In the genomic region with DNA sequence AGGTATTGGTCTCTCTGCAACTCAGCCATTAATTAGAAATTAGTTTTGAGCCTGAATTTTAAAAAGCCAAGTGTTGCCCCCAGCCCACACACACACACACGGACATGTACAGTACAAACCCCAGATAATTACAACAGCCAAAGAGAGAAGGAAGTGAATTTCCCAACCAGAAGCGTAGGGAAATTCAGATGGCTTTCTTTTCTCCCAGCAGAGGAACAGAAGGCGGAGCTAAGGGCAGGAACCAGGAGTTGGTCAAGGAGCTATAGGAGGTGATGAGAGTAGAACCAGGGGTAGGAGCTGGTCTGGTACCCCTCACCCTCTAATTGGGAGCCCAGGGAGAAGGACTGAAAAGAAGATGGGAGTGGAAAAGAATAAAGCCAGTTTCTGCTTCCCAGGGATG, we compare ENCODE assay signal across 22 cellular contexts. TPM values are rescaled to one million over a fixed set of nuclear protein-coding genes. Genes with fewer than 3 reads are reported as not detected.
DNase-seq lines count a peak whose midpoint lies in the region; ATAC-seq and TF ChIP-seq lines count a peak whose summit lies in the region.
"Had no signal": no experiment of that assay in that cellular context is flagged by ENCODE, and none has a peak within 500 bp of the region (broad histone marks: within the 10 kb centered on the region; RNA-seq: fewer than 3 reads in every experiment).

No MANE protein-coding gene starts in this region.

- no peaks in the 10 kb centered on the region for H3K9me3 Mint-ChIP-seq in CD8-positive, alpha-beta T cell
- H3K9me3 Mint-ChIP-seq in WTC11: no peaks in the 10 kb centered on the region
- no peaks in the 10 kb centered on the region for H3K9me3 Mint-ChIP-seq in stimulated activated naive CD8-positive, alpha-beta T cell treated with anti-CD3 and anti-CD28 coated beads, Interleukin-15, amount 100 ng/mL, for 72 hours
- H3K9me3 Mint-ChIP-seq: activated naive CD8-positive, alpha-beta T cell treated with anti-CD3 and anti-CD28 coated beads, Interleukin-2, amount 10 ng/mL, durations not matched to agents 7 days and 5 days had no signal

- CTCF ChIA-PET in CD8-positive, alpha-beta T cell (lab: Charles Lee): interaction anchor here (0.8 to 1.5 kb wide), 3 partner anchors 13 to 20 kb away, joined by 3 read pairs; no protein-coding TSS in a partner anchor
- CTCF ChIA-PET in WTC11 (lab: Charles Lee): interaction anchor here (1.1 to 1.5 kb wide), 5 partner anchors 9 to 173 kb away, joined by 3 to 5 read pairs (median 3); partner anchors contain the start of gene B3GALT4

- H3K27ac Mint-ChIP-seq in CD8-positive, alpha-beta T cell: peak overlapping the region; percentile 81
- peak overlapping the region; percentile 15; the same call in 1 of the 2 replicates for H3K27ac Mint-ChIP-seq in WTC11
- H3K27ac Mint-ChIP-seq in stimulated activated naive CD8-positive, alpha-beta T cell treated with anti-CD3 and anti-CD28 coated beads, Interleukin-15, amount 100 ng/mL, for 72 hours: no peak overlapping the region
- H3K27ac Mint-ChIP-seq: activated naive CD8-positive, alpha-beta T cell treated with anti-CD3 and anti-CD28 coated beads, Interleukin-2, amount 10 ng/mL, durations not matched to agents 7 days and 5 days had no signal

- H3K27me3 ChIP-seq in CD8-positive, alpha-beta T cell (ENCODE audit: insufficient read depth, low read length): no peaks in the 10 kb centered on the region
- H3K27me3 ChIP-seq: body of pancreas, foreskin keratinocyte, tibial nerve had no signal

- H3K36me3 Mint-ChIP-seq in CD8-positive, alpha-beta T cell: peaks cover 51% of the 10 kb centered on the region
- peaks cover 41% of the 10 kb centered on the region for H3K36me3 Mint-ChIP-seq in WTC11

- H3K36me3 ChIP-seq in CD8-positive, alpha-beta T cell (ENCODE audit: insufficient read depth, low read length): peaks cover 5% of the 10 kb centered on the region

- peaks cover 19% of the 10 kb centered on the region for H3K4me1 ChIP-seq in CD8-positive, alpha-beta T cell (ENCODE audit: insufficient read depth, low read length)
- H3K4me1 ChIP-seq: foreskin keratinocyte, parathyroid adenoma had no signal

- POLR2A ChIA-PET in CD8-positive, alpha-beta T cell (lab: Charles Lee): interaction anchor here (1.4 kb wide), 1 partner anchor 28 kb away, joined by 6 read pairs; no protein-coding TSS in a partner anchor
- POLR2A ChIA-PET in WTC11 (lab: Charles Lee): interaction anchor here (0.7 kb wide), 1 partner anchor 133 kb away, joined by 6 read pairs; the partner anchor contains the start of gene ZBTB22

- H3K4me3 ChIP-seq in CD8-positive, alpha-beta T cell (ENCODE audit: low read depth, low read length): no peak overlapping the region
- H3K4me3 ChIP-seq: body of pancreas, lower lobe of right lung, tibial nerve had no signal

- peaks cover 33% of the 10 kb centered on the region for H3K4me1 Mint-ChIP-seq in CD8-positive, alpha-beta T cell (ENCODE audit: low read depth)
- H3K4me1 Mint-ChIP-seq in WTC11: peaks cover 17% of the 10 kb centered on the region
- peaks cover 54% of the 10 kb centered on the region for H3K4me1 Mint-ChIP-seq in stimulated activated naive CD8-positive, alpha-beta T cell treated with anti-CD3 and anti-CD28 coated beads, Interleukin-15, amount 100 ng/mL, for 72 hours

- H3K27ac ChIP-seq in CD8-positive, alpha-beta T cell (ENCODE audit: low read depth, low read length): no peak overlapping the region
- H3K27ac ChIP-seq: body of pancreas, epithelial cell of prostate, foreskin keratinocyte, lower lobe of right lung, parathyroid adenoma, tibial nerve had no signal

- no peak for ATAC-seq in CD8-positive, alpha-beta T cell
- no peak for ATAC-seq in WTC11
- ATAC-seq in GM21576 (IDR thresholded peaks at IDR 0.05; ENCODE audit: unreplicated experiment): no peak
- no peak for ATAC-seq in stimulated activated naive CD8-positive, alpha-beta T cell treated with anti-CD3 and anti-CD28 coated beads, Interleukin-15, amount 100 ng/mL, for 72 hours
- ATAC-seq: body of pancreas; foreskin keratinocyte; lower lobe of right lung; stimulated activated naive CD8-positive, alpha-beta T cell treated with anti-CD3 and anti-CD28 coated beads, Interleukin-15, Interleukin-2, amounts not matched to agents 100 U/mL and 50 U/mL, for 24 hours had no signal

- H3K9me3 ChIP-seq in CD8-positive, alpha-beta T cell (ENCODE audit: low read length): no peaks in the 10 kb centered on the region
- H3K9me3 ChIP-seq: body of pancreas, lower lobe of right lung, tibial nerve had no signal

- TF ChIP-seq CTCF in CD8-positive, alpha-beta T cell (IDR thresholded peaks at IDR 0.05): no peak
- no peak for TF ChIP-seq CTCF in WTC11 (IDR thresholded peaks at IDR 0.05)

- DNase-seq in AG08396 (ENCODE audit: low spot score) (peak; percentile 6), WTC11 (ENCODE audit: low spot score) (no peak), mesenteric fat pad (ENCODE audit: low spot score) (peak; percentile 26), NCI-H1436 treated with DMSO at 0.1 percent for 48 hours (lab: John Stamatoyannopoulos, UW) (no peak), NCI-H1048 (lab: John Stamatoyannopoulos, UW) (no peak)
- no peak for DNase-seq in CD8-positive, alpha-beta T cell
- no peak for DNase-seq in stimulated activated naive CD8-positive, alpha-beta T cell treated with anti-CD3 and anti-CD28 coated beads, Interleukin-15, amount 100 ng/mL, for 72 hours
- DNase-seq: activated naive CD8-positive, alpha-beta T cell treated with anti-CD3 and anti-CD28 coated beads, Interleukin-2, amount 10 ng/mL, durations not matched to agents 7 days and 5 days; body of pancreas; foreskin keratinocyte; GDM1; hippocampal formation; islet precursor cell; lower lobe of right lung; NCI-H1092; NCI-H524; stimulated activated CD4-positive, alpha-beta T cell treated with anti-CD3 and anti-CD28 coated beads, Interleukin-1b, Interleukin-23, amount 100 ng/mL, for 48 hours; stimulated activated naive CD8-positive, alpha-beta T cell treated with anti-CD3 and anti-CD28 coated beads, Interleukin-15, Interleukin-2, amounts not matched to agents 100 U/mL and 50 U/mL, for 24 hours had no signal

- intact Hi-C loops in CD8-positive, alpha-beta T cell (cut with DNase I, micrococcal nuclease): loop anchor here in 1 of 2 experiments (10.0 kb wide), 2 partner anchors 244 to 334 kb away; partner anchors contain the start of gene LEMD2

- no peak overlapping the region for H3K4me3 Mint-ChIP-seq in CD8-positive, alpha-beta T cell
- no peak overlapping the region for H3K4me3 Mint-ChIP-seq in WTC11
- H3K4me3 Mint-ChIP-seq in stimulated activated naive CD8-positive, alpha-beta T cell treated with anti-CD3 and anti-CD28 coated beads, Interleukin-15, amount 100 ng/mL, for 72 hours: no peak overlapping the region
- H3K4me3 Mint-ChIP-seq: activated naive CD8-positive, alpha-beta T cell treated with anti-CD3 and anti-CD28 coated beads, Interleukin-2, amount 10 ng/mL, durations not matched to agents 7 days and 5 days had no signal

- no peaks in the 10 kb centered on the region for H3K27me3 Mint-ChIP-seq in CD8-positive, alpha-beta T cell (ENCODE audit: low read depth)
- no peaks in the 10 kb centered on the region for H3K27me3 Mint-ChIP-seq in WTC11 (ENCODE audit: low read depth)
- no peaks in the 10 kb centered on the region for H3K27me3 Mint-ChIP-seq in stimulated activated naive CD8-positive, alpha-beta T cell treated with anti-CD3 and anti-CD28 coated beads, Interleukin-15, amount 100 ng/mL, for 72 hours
- H3K27me3 Mint-ChIP-seq: activated naive CD8-positive, alpha-beta T cell treated with anti-CD3 and anti-CD28 coated beads, Interleukin-2, amount 10 ng/mL, durations not matched to agents 7 days and 5 days had no signal

TF ChIP-seq in WTC11, 78 proteins besides CTCF, POLR2A, EP300 and RAD21 (continues in another document):
- TF ChIP-seq, protein P1, sequence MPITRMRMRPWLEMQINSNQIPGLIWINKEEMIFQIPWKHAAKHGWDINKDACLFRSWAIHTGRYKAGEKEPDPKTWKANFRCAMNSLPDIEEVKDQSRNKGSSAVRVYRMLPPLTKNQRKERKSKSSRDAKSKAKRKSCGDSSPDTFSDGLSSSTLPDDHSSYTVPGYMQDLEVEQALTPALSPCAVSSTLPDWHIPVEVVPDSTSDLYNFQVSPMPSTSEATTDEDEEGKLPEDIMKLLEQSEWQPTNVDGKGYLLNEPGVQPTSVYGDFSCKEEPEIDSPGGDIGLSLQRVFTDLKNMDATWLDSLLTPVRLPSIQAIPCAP (CRISPR knock-in tag; IDR thresholded peaks at IDR 0.05): no peak
- TF ChIP-seq NR2C2 (CRISPR knock-in tag; IDR thresholded peaks at IDR 0.05) (no peak), MYBL2 (CRISPR knock-in tag; IDR thresholded peaks at IDR 0.05) (no peak), NR3C1 (CRISPR knock-in tag; conservative IDR thresholded peaks at IDR 0.05; ENCODE audit: low read depth) (no peak), TCF7 (CRISPR knock-in tag; IDR thresholded peaks at IDR 0.05; ENCODE audit: low read depth) (no peak), MLX (CRISPR knock-in tag; IDR thresholded peaks at IDR 0.05) (no peak)
- TF ChIP-seq, protein P2, sequence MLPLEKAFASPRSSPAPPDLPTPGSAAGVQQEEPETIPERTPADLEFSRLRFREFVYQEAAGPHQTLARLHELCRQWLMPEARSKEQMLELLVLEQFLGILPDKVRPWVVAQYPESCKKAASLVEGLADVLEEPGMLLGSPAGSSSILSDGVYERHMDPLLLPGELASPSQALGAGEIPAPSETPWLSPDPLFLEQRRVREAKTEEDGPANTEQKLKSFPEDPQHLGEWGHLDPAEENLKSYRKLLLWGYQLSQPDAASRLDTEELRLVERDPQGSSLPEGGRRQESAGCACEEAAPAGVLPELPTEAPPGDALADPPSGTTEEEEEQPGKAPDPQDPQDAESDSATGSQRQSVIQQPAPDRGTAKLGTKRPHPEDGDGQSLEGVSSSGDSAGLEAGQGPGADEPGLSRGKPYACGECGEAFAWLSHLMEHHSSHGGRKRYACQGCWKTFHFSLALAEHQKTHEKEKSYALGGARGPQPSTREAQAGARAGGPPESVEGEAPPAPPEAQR (CRISPR knock-in tag; IDR thresholded peaks at IDR 0.05): no peak

RNA-seq across cellular contexts. Expression of gene ZBTB9, which starts 3.9 kb away (rescaled TPM):
- total RNA-seq in CD8-positive, alpha-beta T cell: 1 to 10 TPM; 7.1 to 9.5 TPM
- total RNA-seq in WTC11 (2021) (19.4 to 21.2 TPM (median 20.8 TPM) in 3 replicates), mesenteric fat pad (4.6 TPM)

RNA-seq across cellular contexts. Expression of gene SYNGAP1, which starts 30.6 kb away (rescaled TPM):
- 10 to 100 TPM; 54.3 to 64.1 TPM for total RNA-seq in CD8-positive, alpha-beta T cell
- total RNA-seq in WTC11 (2021): 139 to 172 TPM (median 160 TPM) in 3 replicates
- 14.1 TPM for total RNA-seq in mesenteric fat pad

RNA-seq across cellular contexts. Expression of gene CUTA, which starts 32.5 kb away (rescaled TPM):
- total RNA-seq in CD8-positive, alpha-beta T cell: 100 to 1,000 TPM; 159 to 177 TPM
- total RNA-seq in WTC11 (2021) (229 to 247 TPM (median 243 TPM) in 3 replicates), mesenteric fat pad (103 TPM)

RNA-seq across cellular contexts. Expression of gene PHF1, which starts 39.6 kb away (rescaled TPM):
- total RNA-seq in CD8-positive, alpha-beta T cell: 100 to 1,000 TPM; 560 to 588 TPM
- total RNA-seq in WTC11 (2021) (60.0 to 63.6 TPM (median 60.2 TPM) in 3 replicates), mesenteric fat pad (42.5 TPM)

RNA-seq across cellular contexts. Expression of gene KIFC1, which starts 58.8 kb away (rescaled TPM):
- total RNA-seq in CD8-positive, alpha-beta T cell: 1 to 10 TPM; 1.6 to 2.1 TPM
- total RNA-seq in WTC11 (2021): 79.5 to 97.3 TPM (median 83.7 TPM) in 3 replicates
- 0.19 TPM for total RNA-seq in mesenteric fat pad

Comparison
In these comparisons a context has a peak if more than half of its experiments do, and no peak if none do; other contexts are left out.
1. DNase-seq: peak in AG08396 (single experiment) and mesenteric fat pad (single experiment); none in CD8-positive, alpha-beta T cell (0 of 7), WTC11 (single experiment), NCI-H1436 treated with DMSO at 0.1 percent for 48 hours (single experiment), NCI-H1048 (single experiment) and stimulated activated naive CD8-positive, alpha-beta T cell treated with anti-CD3 and anti-CD28 coated beads, Interleukin-15, amount 100 ng/mL, for 72 hours (0 of 2).
2. H3K27ac Mint-ChIP-seq: peak in CD8-positive, alpha-beta T cell (single experiment) and WTC11 (single experiment); none in stimulated activated naive CD8-positive, alpha-beta T cell treated with anti-CD3 and anti-CD28 coated beads, Interleukin-15, amount 100 ng/mL, for 72 hours (0 of 2).